Comparison of ENCODE assay signal across 11 cellular contexts in the genomic region with DNA sequence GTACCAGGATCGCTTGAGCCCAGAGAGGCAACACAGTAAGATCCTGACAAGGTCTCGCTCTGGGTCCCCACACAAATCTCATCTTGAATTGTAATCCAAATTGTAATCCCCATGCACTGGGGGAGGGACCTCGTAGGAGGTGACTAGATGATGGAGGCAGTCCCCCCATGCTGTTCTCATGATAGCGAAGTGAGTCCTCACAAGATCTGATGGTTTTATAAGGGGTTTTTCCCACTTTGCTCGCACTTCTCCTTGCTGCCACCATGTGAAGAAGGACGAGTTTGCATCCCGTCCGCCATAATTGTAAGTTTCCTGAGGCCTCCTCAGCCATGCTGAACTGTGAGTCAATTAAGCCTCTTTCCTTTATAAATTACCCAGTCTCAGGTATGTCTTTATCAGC. TPM values are rescaled to one million over a fixed set of nuclear protein-coding genes. Genes with fewer than 3 reads are reported as not detected.
DNase-seq lines count a peak whose midpoint lies in the region; ATAC-seq, FAIRE-seq and TF ChIP-seq lines count a peak whose summit lies in the region.
"Had no signal": no experiment of that assay in that cellular context is flagged by ENCODE, and none has a peak within 500 bp of the region (broad histone marks: within the 10 kb centered on the region; RNA-seq: fewer than 3 reads in every experiment).

No MANE protein-coding gene starts in this region.

- H3K56ac ChIP-seq in IMR-90 (ENCODE audit: extremely low read depth, insufficient read depth, low read length) = no peak overlapping the region; the same call in 1 of the 2 replicates

- peaks cover 24 to 43% (median 36%) of the 10 kb centered on the region in 4 donors for H3K4me1 Mint-ChIP-seq in CD4-positive, CD25-positive, alpha-beta regulatory T cell
- H3K4me1 Mint-ChIP-seq in glutamatergic neuron (ENCODE audit: low read depth, unreplicated experiment) = no peaks in the 10 kb centered on the region

- H4K5ac ChIP-seq in IMR-90 (ENCODE audit: low read depth, low read length) = peak overlapping the region; percentile 67; the same call in 1 of the 2 replicates

- H4K91ac ChIP-seq in IMR-90 (ENCODE audit: insufficient read depth, low read depth, low read length) = peak overlapping the region; percentile 77

- H3K36me3 ChIP-seq in CD4-positive, CD25-positive, alpha-beta regulatory T cell (ENCODE audit: control insufficient read depth, insufficient read depth, low read length) = no peaks in the 10 kb centered on the region
- H3K36me3 ChIP-seq in IMR-90 (ENCODE audit: control insufficient read depth, insufficient read depth, low read length) = no peaks in the 10 kb centered on the region
- H3K36me3 ChIP-seq in bronchial epithelial cell (ENCODE audit: control insufficient read depth, insufficient read depth, low read length) = no peaks in the 10 kb centered on the region
- H3K36me3 ChIP-seq: breast epithelium had no signal

- H3K9me3 Mint-ChIP-seq in CD4-positive, CD25-positive, alpha-beta regulatory T cell = no peaks in the 10 kb centered on the region
- no peaks in the 10 kb centered on the region for H3K9me3 Mint-ChIP-seq in glutamatergic neuron (ENCODE audit: unreplicated experiment)

- no peaks in the 10 kb centered on the region for H3K27me3 ChIP-seq in CD4-positive, CD25-positive, alpha-beta regulatory T cell (ENCODE audit: control insufficient read depth, insufficient read depth, low read length)
- H3K27me3 ChIP-seq in IMR-90 (ENCODE audit: control insufficient read depth, insufficient read depth, low read length) (no peaks in the 10 kb centered on the region), bronchial epithelial cell (ENCODE audit: control insufficient read depth, insufficient read depth, low read length) (no peaks in the 10 kb centered on the region)
- H3K27me3 ChIP-seq: breast epithelium had no signal

- dilution Hi-C loops in IMR-90 (cut with HindIII; ENCODE audit: low sequenced_read_pairs, unreplicated experiment) = no loop called here

- H3K36me3 Mint-ChIP-seq in CD4-positive, CD25-positive, alpha-beta regulatory T cell = no peaks in the 10 kb centered on the region
- no peaks in the 10 kb centered on the region for H3K36me3 Mint-ChIP-seq in glutamatergic neuron (ENCODE audit: unreplicated experiment)

- in situ Hi-C loops in IMR-90 (cut with MboI; ENCODE audit: low sequenced_read_pairs) = no loop called here

- H2AFZ ChIP-seq in IMR-90 (replicated peaks; ENCODE audit: low read length, poor library complexity) = peak overlapping the region; percentile 28

- H2BK5ac ChIP-seq in IMR-90 (ENCODE audit: low read depth, low read length, poor library complexity, severe bottlenecking) = peak overlapping the region; percentile 67

- ATAC-seq in CD4-positive, CD25-positive, alpha-beta regulatory T cell (ENCODE audit: low read depth in 2 of 2) = no peak
- peak; percentile 33 for ATAC-seq in GM19023 (IDR thresholded peaks at IDR 0.05; ENCODE audit: unreplicated experiment)
- no peak for ATAC-seq in IMR-90 (ENCODE audit: low read depth)

- POLR2A ChIA-PET in IMR-90 (lab: Charles Lee; ENCODE audit: unreplicated experiment) = no interaction called here

- TF ChIP-seq CTCF in IMR-90 (conservative IDR thresholded peaks at IDR 0.05; ENCODE audit: low read depth, low read length) = no peak
- TF ChIP-seq CTCF in bronchial epithelial cell (IDR thresholded peaks at IDR 0.05; ENCODE audit: insufficient read depth, low read length, severe bottlenecking) = no peak
- no peak for TF ChIP-seq CTCF in glutamatergic neuron (IDR thresholded peaks at IDR 0.05; ENCODE audit: partially characterized antibody, unreplicated experiment)

- H4K20me1 ChIP-seq in IMR-90 (ENCODE audit: insufficient read depth, low read length) = no peaks in the 10 kb centered on the region

- H3K9me1 ChIP-seq in IMR-90 (ENCODE audit: insufficient read depth, low read length) = no peaks in the 10 kb centered on the region; the same call in 1 of the 2 replicates

- H3K4ac ChIP-seq in IMR-90 (ENCODE audit: low read depth, low read length) = peak overlapping the region; percentile 93

- H3K4me1 ChIP-seq in CD4-positive, CD25-positive, alpha-beta regulatory T cell (ENCODE audit: control insufficient read depth, insufficient read depth, low read length, poor library complexity, severe bottlenecking) = peaks cover 23% of the 10 kb centered on the region
- H3K4me1 ChIP-seq in IMR-90 (ENCODE audit: control insufficient read depth, insufficient read depth, low read length) = peaks cover 16% of the 10 kb centered on the region
- H3K4me1 ChIP-seq: breast epithelium had no signal

- peaks cover 5 to 9% of the 10 kb centered on the region in 2 experiments; a peak in 1 of 4 replicates for H3K79me1 ChIP-seq in IMR-90 (ENCODE audit: low read depth in 1 of 2, low read length in 2 of 2)

- peak overlapping the region; percentile 99 for H2BK15ac ChIP-seq in IMR-90 (ENCODE audit: low read depth, low read length)

- H3K9me3 ChIP-seq in CD4-positive, CD25-positive, alpha-beta regulatory T cell (ENCODE audit: control insufficient read depth in 2 of 2, low read length in 2 of 2) = no peaks in the 10 kb centered on the region
- H3K9me3 ChIP-seq in IMR-90 (ENCODE audit: control insufficient read depth, insufficient read depth, low read length) = no peaks in the 10 kb centered on the region
- H3K9me3 ChIP-seq: breast epithelium had no signal

- no peak overlapping the region for H3K27ac ChIP-seq in CD4-positive, CD25-positive, alpha-beta regulatory T cell (ENCODE audit: insufficient read depth, low read length, poor library complexity, severe bottlenecking)
- peak overlapping the region; percentile 50 for H3K27ac ChIP-seq in IMR-90 (ENCODE audit: insufficient read depth, low read length)
- H3K27ac ChIP-seq: breast epithelium had no signal

- no peak overlapping the region for H3K4me2 ChIP-seq in IMR-90 (ENCODE audit: low read depth, low read length)

- no peak overlapping the region for H3K9ac ChIP-seq in IMR-90 (ENCODE audit: low read depth, low read length)

- BruUV-seq in IMR-90 (replicated peaks; lab: Mats Ljungman, UMichigan) = no TSS peak

- no peak for TF ChIP-seq POLR2A in IMR-90 (IDR thresholded peaks at IDR 0.05; ENCODE audit: low read depth, low read length)

- peak overlapping the region; percentile 98 for H2BK20ac ChIP-seq in IMR-90 (ENCODE audit: low read depth, low read length)

- H2BK120ac ChIP-seq in IMR-90 (ENCODE audit: low read depth, low read length) = peak overlapping the region; percentile 93

- H3K27me3 Mint-ChIP-seq in CD4-positive, CD25-positive, alpha-beta regulatory T cell = no peaks in the 10 kb centered on the region
- H3K27me3 Mint-ChIP-seq in glutamatergic neuron (ENCODE audit: unreplicated experiment) = peaks cover 2% of the 10 kb centered on the region

- peak overlapping the region; percentile 96 for H2AK5ac ChIP-seq in IMR-90 (ENCODE audit: low read depth, low read length)

- H3K18ac ChIP-seq in IMR-90 (ENCODE audit: low read depth, low read length) = peak overlapping the region; percentile 60; the same call in 1 of the 2 replicates

- peak overlapping the region in 2 of 3 donors; percentile 10 to 31 for H3K27ac Mint-ChIP-seq in CD4-positive, CD25-positive, alpha-beta regulatory T cell
- no peak overlapping the region for H3K27ac Mint-ChIP-seq in glutamatergic neuron (ENCODE audit: unreplicated experiment)

- WGBS in IMR-90 (ENCODE audit: extremely low coverage in 2 of 2, insufficient read length in 1 of 2), 2 experiments = no CpG with 5 or more reads among the region's 8 CpGs

- H3K4me3 Mint-ChIP-seq in CD4-positive, CD25-positive, alpha-beta regulatory T cell = peak overlapping the region in 1 of 4 donors; percentile 59
- H3K4me3 Mint-ChIP-seq in glutamatergic neuron (ENCODE audit: unreplicated experiment) = no peak overlapping the region

- no peak overlapping the region for H2AK9ac ChIP-seq in IMR-90 (replicated peaks; ENCODE audit: low read depth, low read length, poor library complexity)

- no peak overlapping the region for H3K23ac ChIP-seq in IMR-90 (ENCODE audit: low read depth, low read length)

- TF ChIP-seq RAD21 in IMR-90 (IDR thresholded peaks at IDR 0.05; ENCODE audit: low read length) = no peak

- H4K8ac ChIP-seq in IMR-90 (ENCODE audit: low read depth in 2 of 2, low read length in 2 of 2) = peak overlapping the region; percentile 89 to 90

- CTCF ChIA-PET in IMR-90 (lab: Yijun Ruan, JAX) = no interaction called here

- H3K4me3 ChIP-seq in CD4-positive, CD25-positive, alpha-beta regulatory T cell (ENCODE audit: low read depth, low read length) = peak overlapping the region; percentile 33
- no peak overlapping the region for H3K4me3 ChIP-seq in IMR-90 (ENCODE audit: insufficient read depth, low read depth, low read length)
- no peak overlapping the region for H3K4me3 ChIP-seq in bronchial epithelial cell (ENCODE audit: low read depth, low read length)
- H3K4me3 ChIP-seq: breast epithelium had no signal

- FAIRE-seq in bronchial epithelial cell (lab: Jason Lieb, UNC) = peak; percentile 55
- FAIRE-seq: D721Med, small intestine had no signal

- DNase-seq in CD4-positive, CD25-positive, alpha-beta regulatory T cell = no peak
- DNase-seq in IMR-90 (no peak), bronchial epithelial cell (ENCODE audit: low read depth) (no peak), NCI-H187 treated with DMSO at 0.1 percent for 48 hours (lab: John Stamatoyannopoulos, UW) (no peak), NCI-H2171 (lab: John Stamatoyannopoulos, UW) (no peak), glutamatergic neuron (no peak)
- no peak for DNase-seq in activated CD4-positive, CD25-positive, alpha-beta regulatory T cell treated with anti-CD3 and anti-CD28 coated beads, Interleukin-2, amount 50 U/mL, for 72 hours
- DNase-seq: small intestine had no signal

- H3K14ac ChIP-seq in IMR-90 (replicated peaks; ENCODE audit: low read depth, low read length) = peak overlapping the region; percentile 86; the same call in 1 of the 2 replicates

- intact Hi-C loops in IMR-90 (cut with micrococcal nuclease) = loop anchor here (1.0 to 5.0 kb wide), 2 partner anchors 12 to 33 kb away; no protein-coding TSS in a partner anchor

TF ChIP-seq in IMR-90, 13 proteins besides CTCF, POLR2A, EP300 and RAD21 (continues in another document):
- TF ChIP-seq MAZ (IDR thresholded peaks at IDR 0.05; ENCODE audit: borderline replicate concordance, low read depth, low read length) = no peak

RNA-seq across cellular contexts. Expression of a gene that starts 46.0 kb away (rescaled TPM):
- total RNA-seq in CD4-positive, CD25-positive, alpha-beta regulatory T cell = 33.5 TPM
- polyA plus RNA-seq in CD4-positive, CD25-positive, alpha-beta regulatory T cell = 1 to 10 TPM; 4.2 to 7.5 (median 5.7) TPM
- total RNA-seq in IMR-90 (2012; rRNA removed) = 5.0 and 6.7 TPM in 2 replicates
- 11.0 and 12.7 TPM in 2 replicates for polyA plus RNA-seq in IMR-90 (2012; rRNA removed)
- 5.3 and 11.9 TPM in 2 replicates for polyA plus RNA-seq in IMR-90 (2012; cell fraction: cytosol; rRNA removed)
- 6.0 TPM in 2 replicates for polyA plus RNA-seq in IMR-90 (2012; cell fraction: nucleus; rRNA removed; ENCODE audit: low replicate concordance)
- 4.2 and 9.0 TPM in 2 replicates for total RNA-seq in bronchial epithelial cell
- total RNA-seq in glutamatergic neuron (ENCODE audit: unreplicated experiment) = 15.7 TPM
